Comparison of ENCODE assay signal across 16 cellular contexts in the genomic region with DNA sequence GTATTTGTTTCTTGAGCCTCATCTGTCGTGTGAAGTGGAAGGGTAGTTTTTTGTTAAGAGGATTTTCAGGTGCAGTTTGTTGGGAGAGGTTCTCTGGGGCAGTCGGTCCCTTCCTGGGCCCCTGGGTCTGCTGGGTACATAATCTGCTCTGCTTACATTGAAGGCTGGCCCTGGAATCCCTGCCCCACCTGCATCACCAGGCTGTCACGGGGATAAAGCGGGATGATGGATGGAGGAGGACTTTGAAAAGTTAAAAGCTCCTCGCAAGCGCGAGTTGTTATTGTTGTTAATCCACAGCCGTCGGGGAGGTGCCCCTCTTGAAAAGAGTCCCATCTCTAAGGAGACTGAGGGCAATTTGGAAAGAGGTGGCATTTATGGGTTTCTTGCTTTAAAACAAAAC.
"Had no signal": no experiment of that assay in that cellular context is flagged by ENCODE, and none has a peak within 500 bp of the region (broad histone marks: within the 10 kb centered on the region; RNA-seq: fewer than 3 reads in every experiment).

No MANE protein-coding gene starts in this region.

- H3K36me3 ChIP-seq: breast epithelium, esophagus muscularis mucosa, lower lobe of right lung, pancreas, stomach, vagina had no signal

- DNase-seq: activated CD4-positive, alpha-beta memory T cell treated with anti-CD3 and anti-CD28 coated beads, Interleukin-2, amount 10 ng/mL, durations not matched to agents 7 days and 5 days; activated CD4-positive, alpha-beta T cell treated with anti-CD3 and anti-CD28 coated beads for 36 hours; activated gamma-delta T cell treated with Interleukin-2 at 50 U/mL for 16 hours; activated naive CD8-positive, alpha-beta T cell treated with anti-CD3 and anti-CD28 coated beads for 36 hours; activated T-cell treated with anti-CD3 and anti-CD28 coated beads, Interleukin-2, amount 50 U/mL, for 48 hours; dorsolateral prefrontal cortex; glutamatergic neuron; lower lobe of right lung; pancreas; retina; stimulated activated CD4-positive, alpha-beta T cell treated with anti-CD3 and anti-CD28 coated beads, Interleukin-4, amount 100 ng/mL, for 24 hours; stomach; T-helper 9 cell had no signal

- H3K9me3 ChIP-seq: breast epithelium, esophagus muscularis mucosa, lower lobe of right lung, pancreas, stomach, vagina had no signal

- H3K4me3 Mint-ChIP-seq: activated CD4-positive, alpha-beta memory T cell treated with anti-CD3 and anti-CD28 coated beads, Interleukin-2, amount 10 ng/mL, durations not matched to agents 7 days and 5 days; activated CD4-positive, alpha-beta T cell treated with anti-CD3 and anti-CD28 coated beads for 36 hours; activated naive CD8-positive, alpha-beta T cell treated with anti-CD3 and anti-CD28 coated beads for 36 hours had no signal

- H3K4me1 ChIP-seq: breast epithelium, lower lobe of right lung, pancreas had no signal

- ATAC-seq: activated CD4-positive, alpha-beta T cell treated with anti-CD3 and anti-CD28 coated beads for 36 hours; lower lobe of right lung; pancreas had no signal

- H3K27ac ChIP-seq: breast epithelium, dorsolateral prefrontal cortex, esophagus muscularis mucosa, lower lobe of right lung, pancreas, stomach, vagina had no signal

- H3K36me3 Mint-ChIP-seq: activated naive CD8-positive, alpha-beta T cell treated with anti-CD3 and anti-CD28 coated beads for 36 hours had no signal

- H3K4me3 ChIP-seq: dorsolateral prefrontal cortex, esophagus muscularis mucosa, lower lobe of right lung, pancreas, stomach, vagina had no signal

- H3K9me3 Mint-ChIP-seq: activated CD4-positive, alpha-beta memory T cell treated with anti-CD3 and anti-CD28 coated beads, Interleukin-2, amount 10 ng/mL, durations not matched to agents 7 days and 5 days; activated naive CD8-positive, alpha-beta T cell treated with anti-CD3 and anti-CD28 coated beads for 36 hours had no signal

- H3K27me3 ChIP-seq: breast epithelium, dorsolateral prefrontal cortex, esophagus muscularis mucosa, pancreas, vagina had no signal

- H3K27ac Mint-ChIP-seq: activated CD4-positive, alpha-beta memory T cell treated with anti-CD3 and anti-CD28 coated beads, Interleukin-2, amount 10 ng/mL, durations not matched to agents 7 days and 5 days; activated CD4-positive, alpha-beta T cell treated with anti-CD3 and anti-CD28 coated beads for 36 hours; activated naive CD8-positive, alpha-beta T cell treated with anti-CD3 and anti-CD28 coated beads for 36 hours had no signal

- H3K27me3 Mint-ChIP-seq: activated CD4-positive, alpha-beta T cell treated with anti-CD3 and anti-CD28 coated beads for 36 hours; activated naive CD8-positive, alpha-beta T cell treated with anti-CD3 and anti-CD28 coated beads for 36 hours had no signal
